In genomic region chr2:213086566-213086965, GRCh38 we compare ENCODE assay signal across 12 cellular contexts.
DNase-seq lines count a peak whose midpoint lies in the region; ATAC-seq, FAIRE-seq and TF ChIP-seq lines count a peak whose summit lies in the region.
"Had no signal": no experiment of that assay in that cellular context is flagged by ENCODE, and none has a peak within 500 bp of the region (broad histone marks: within the 10 kb centered on the region; RNA-seq: fewer than 3 reads in every experiment).

No MANE protein-coding gene starts in this region.

- no peaks in the 10 kb centered on the region for H3K27me3 Mint-ChIP-seq in activated T-cell treated with anti-CD3 and anti-CD28 coated beads, Interleukin-2, amount 50 U/mL, for 24 hours
- H3K27me3 Mint-ChIP-seq in activated T-cell treated with anti-CD3 and anti-CD28 coated beads, Interleukin-2, amount 50 U/mL, for 72 hours (ENCODE audit: low read depth): no peaks in the 10 kb centered on the region
- no peaks in the 10 kb centered on the region for H3K27me3 Mint-ChIP-seq in chondrocyte (ENCODE audit: low read depth)
- H3K27me3 Mint-ChIP-seq in immature natural killer cell (ENCODE audit: low read depth in 3 of 3): no peaks in the 10 kb centered on the region

- H3K27ac Mint-ChIP-seq in activated T-cell treated with anti-CD3 and anti-CD28 coated beads, Interleukin-2, amount 50 U/mL, for 24 hours: peak overlapping the region; percentile 36
- no peak overlapping the region for H3K27ac Mint-ChIP-seq in activated T-cell treated with anti-CD3 and anti-CD28 coated beads, Interleukin-2, amount 50 U/mL, for 72 hours
- peak overlapping the region; percentile 64 for H3K27ac Mint-ChIP-seq in chondrocyte (ENCODE audit: unreplicated experiment)
- H3K27ac Mint-ChIP-seq in immature natural killer cell: peak overlapping the region in 5 of 6 donors; percentile 29 to 74 (median 38)
- H3K27ac Mint-ChIP-seq in stimulated activated effector memory CD8-positive, alpha-beta T cell treated with anti-CD3 and anti-CD28 coated beads, Interleukin-12 subunit alpha, Interleukin-12 subunit beta, amount 100 ng/mL, for 72 hours: peak overlapping the region; percentile 69

- ATAC-seq in activated T-cell treated with anti-CD3 and anti-CD28 coated beads, Interleukin-2, amount 50 U/mL, for 72 hours (replicated peaks in 1 of 2): no peak
- no peak for ATAC-seq in stimulated activated effector memory CD8-positive, alpha-beta T cell treated with anti-CD3 and anti-CD28 coated beads, Interleukin-12 subunit alpha, Interleukin-12 subunit beta, amount 100 ng/mL, for 72 hours
- no peak for ATAC-seq in HG02852 (IDR thresholded peaks at IDR 0.05; ENCODE audit: unreplicated experiment)

- DNase-seq in activated T-cell treated with anti-CD3 and anti-CD28 coated beads, Interleukin-2, amount 50 U/mL, for 24 hours: no peak
- no peak for DNase-seq in activated T-cell treated with anti-CD3 and anti-CD28 coated beads, Interleukin-2, amount 50 U/mL, for 72 hours
- no peak for DNase-seq in chondrocyte (ENCODE audit: low spot score)
- DNase-seq in immature natural killer cell: no peak
- DNase-seq in stimulated activated effector memory CD8-positive, alpha-beta T cell treated with anti-CD3 and anti-CD28 coated beads, Interleukin-12 subunit alpha, Interleukin-12 subunit beta, amount 100 ng/mL, for 72 hours (ENCODE audit: low spot score in 2 of 2): no peak
- no peak for DNase-seq in RCC 7860 (ENCODE audit: low spot score)
- no peak for DNase-seq in NCI-H524 (lab: John Stamatoyannopoulos, UW)
- DNase-seq: activated naive CD4-positive, alpha-beta T cell; NCI-H187; testis had no signal

- no peak for TF ChIP-seq CTCF in chondrocyte (IDR thresholded peaks at IDR 0.05)

- H3K4me1 Mint-ChIP-seq in activated T-cell treated with anti-CD3 and anti-CD28 coated beads, Interleukin-2, amount 50 U/mL, for 24 hours (ENCODE audit: low read depth): peaks cover 31% of the 10 kb centered on the region
- peaks cover 12% of the 10 kb centered on the region for H3K4me1 Mint-ChIP-seq in activated T-cell treated with anti-CD3 and anti-CD28 coated beads, Interleukin-2, amount 50 U/mL, for 72 hours (ENCODE audit: low read depth)
- H3K4me1 Mint-ChIP-seq in chondrocyte (ENCODE audit: low read depth) (peaks cover 70% of the 10 kb centered on the region), immature natural killer cell (peaks cover 61 to 93% of the 10 kb centered on the region in 2 donors)
- H3K4me1 Mint-ChIP-seq in stimulated activated effector memory CD8-positive, alpha-beta T cell treated with anti-CD3 and anti-CD28 coated beads, Interleukin-12 subunit alpha, Interleukin-12 subunit beta, amount 100 ng/mL, for 72 hours: peaks cover 31% of the 10 kb centered on the region

- H3K36me3 Mint-ChIP-seq in activated T-cell treated with anti-CD3 and anti-CD28 coated beads, Interleukin-2, amount 50 U/mL, for 24 hours (ENCODE audit: low read depth): no peaks in the 10 kb centered on the region
- H3K36me3 Mint-ChIP-seq in activated T-cell treated with anti-CD3 and anti-CD28 coated beads, Interleukin-2, amount 50 U/mL, for 72 hours (ENCODE audit: insufficient read depth in 2 of 2): no peaks in the 10 kb centered on the region
- H3K36me3 Mint-ChIP-seq in chondrocyte (ENCODE audit: low read depth): peaks cover 4% of the 10 kb centered on the region
- peaks cover 8 to 16% (median 16%) of the 10 kb centered on the region in 3 donors for H3K36me3 Mint-ChIP-seq in immature natural killer cell
- peaks cover 32% of the 10 kb centered on the region for H3K36me3 Mint-ChIP-seq in stimulated activated effector memory CD8-positive, alpha-beta T cell treated with anti-CD3 and anti-CD28 coated beads, Interleukin-12 subunit alpha, Interleukin-12 subunit beta, amount 100 ng/mL, for 72 hours

- no peak for FAIRE-seq in RCC 7860 (lab: Jason Lieb, UNC)
- FAIRE-seq: TTC549 had no signal

- no peak overlapping the region for H3K4me3 Mint-ChIP-seq in activated T-cell treated with anti-CD3 and anti-CD28 coated beads, Interleukin-2, amount 50 U/mL, for 24 hours
- no peak overlapping the region for H3K4me3 Mint-ChIP-seq in activated T-cell treated with anti-CD3 and anti-CD28 coated beads, Interleukin-2, amount 50 U/mL, for 72 hours
- peak overlapping the region; percentile 29 for H3K4me3 Mint-ChIP-seq in chondrocyte (ENCODE audit: unreplicated experiment)
- H3K4me3 Mint-ChIP-seq in immature natural killer cell: peak overlapping the region in 3 of 5 donors; percentile 10 to 81 (median 48)
- H3K4me3 Mint-ChIP-seq in stimulated activated effector memory CD8-positive, alpha-beta T cell treated with anti-CD3 and anti-CD28 coated beads, Interleukin-12 subunit alpha, Interleukin-12 subunit beta, amount 100 ng/mL, for 72 hours: no peak overlapping the region

- no peaks in the 10 kb centered on the region for H3K9me3 Mint-ChIP-seq in activated T-cell treated with anti-CD3 and anti-CD28 coated beads, Interleukin-2, amount 50 U/mL, for 24 hours
- peaks cover 0 to 2% of the 10 kb centered on the region in 2 donors for H3K9me3 Mint-ChIP-seq in activated T-cell treated with anti-CD3 and anti-CD28 coated beads, Interleukin-2, amount 50 U/mL, for 72 hours
- H3K9me3 Mint-ChIP-seq in chondrocyte (ENCODE audit: low read depth): peaks cover 4% of the 10 kb centered on the region
- H3K9me3 Mint-ChIP-seq in immature natural killer cell: peaks cover 0 to 3% (median 0%) of the 10 kb centered on the region in 6 donors
- no peaks in the 10 kb centered on the region for H3K9me3 Mint-ChIP-seq in stimulated activated effector memory CD8-positive, alpha-beta T cell treated with anti-CD3 and anti-CD28 coated beads, Interleukin-12 subunit alpha, Interleukin-12 subunit beta, amount 100 ng/mL, for 72 hours

Comparison
In these comparisons a context has a peak if more than half of its experiments do, and no peak if none do; other contexts are left out.
1. H3K4me3 Mint-ChIP-seq: peak in chondrocyte (single experiment) and immature natural killer cell (3 of 5); none in activated T-cell treated with anti-CD3 and anti-CD28 coated beads, Interleukin-2, amount 50 U/mL, for 24 hours (single experiment), activated T-cell treated with anti-CD3 and anti-CD28 coated beads, Interleukin-2, amount 50 U/mL, for 72 hours (0 of 2) and stimulated activated effector memory CD8-positive, alpha-beta T cell treated with anti-CD3 and anti-CD28 coated beads, Interleukin-12 subunit alpha, Interleukin-12 subunit beta, amount 100 ng/mL, for 72 hours (single experiment).